ENCODE assay signal across 1 cellular context in the genomic region with DNA sequence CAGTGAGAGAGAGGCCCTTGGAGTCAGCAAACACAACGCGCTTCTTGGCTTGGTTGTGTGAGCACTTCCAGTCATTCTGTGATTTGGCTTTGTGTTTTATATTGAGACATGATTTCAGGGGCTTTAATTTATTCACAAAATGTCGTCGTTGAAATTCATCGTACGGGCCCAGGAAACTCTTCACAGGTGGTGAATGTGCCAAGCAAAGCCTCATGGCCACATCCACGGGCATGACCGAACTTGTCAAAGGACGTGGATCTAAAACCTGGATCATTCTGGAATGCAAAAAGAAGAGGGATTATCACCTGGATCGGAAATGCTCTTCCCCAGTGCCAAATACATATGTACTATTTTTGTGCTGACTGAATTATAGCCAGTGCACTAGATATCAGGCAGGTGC.
TF ChIP-seq lines count a peak whose summit lies in the region.

No MANE protein-coding gene starts in this region.

TF ChIP-seq in K562, 482 proteins besides CTCF, POLR2A, EP300 and RAD21 (continued from another document):
- TF ChIP-seq BACH1 (tag; IDR thresholded peaks at IDR 0.05) = 0 out of 2 replicates have a peak, but pooled peaks have one; percentile 6
